In genomic region chr2:47300081-47300480, GRCh38 we compare ENCODE assay signal across 26 cellular contexts.
DNase-seq lines count a peak whose midpoint lies in the region; ATAC-seq, FAIRE-seq and TF ChIP-seq lines count a peak whose summit lies in the region.
"Had no signal": no experiment of that assay in that cellular context is flagged by ENCODE, and none has a peak within 500 bp of the region (broad histone marks: within the 10 kb centered on the region; RNA-seq: fewer than 3 reads in every experiment).

No MANE protein-coding gene starts in this region.

- in situ Hi-C loops in HepG2 (cut with HindIII; ENCODE audit: extremely low pct_ligation_motif_present, low pct_unique_long_range_greater_than_20kb): no loop called here

- H3K4me3 Mint-ChIP-seq in dendritic cell treated with granulocyte-macrophage colony-stimulating factor and Interleukin-4, amounts not matched to agents 40 ng/mL and 50 ng/mL, for 4 days: no peak overlapping the region
- H3K4me3 Mint-ChIP-seq: naive thymus-derived CD4-positive, alpha-beta T cell had no signal

- DNase-seq in HepG2 (ENCODE audit: low spot score): no peak
- no peak for DNase-seq in right lobe of liver
- DNase-seq in psoas muscle: no peak
- DNase-seq in putamen (ENCODE audit: low spot score): no peak
- DNase-seq in OCI-M2 (lab: John Stamatoyannopoulos, UW; ENCODE audit: unreplicated experiment): no peak
- DNase-seq in NCI-H2081 (lab: John Stamatoyannopoulos, UW): no peak
- no peak for DNase-seq in activated CD4-positive, alpha-beta T cell treated with anti-CD3 and anti-CD28 coated beads for 48 hours
- DNase-seq: activated gamma-delta T cell treated with Interleukin-2 at 50 U/mL for 16 hours; activated T-cell treated with anti-CD3 and anti-CD28 coated beads, Interleukin-2, amount 50 U/mL, for 1 hour; COR-L47; DMS79 treated with DMSO at 0.1 percent for 48 hours; effector memory CD4-positive, alpha-beta T cell; naive thymus-derived CD4-positive, alpha-beta T cell; NCI-H1694; NCI-H69; pancreas; sigmoid colon had no signal

- intact Hi-C loops in HepG2 (cut with micrococcal nuclease; ENCODE audit: unreplicated experiment) (no loop called here), right lobe of liver (cut with DNase I) (no loop called here), psoas muscle (cut with DNase I) (no loop called here)
- intact Hi-C loops in dendritic cell treated with granulocyte-macrophage colony-stimulating factor and Interleukin-4, amounts not matched to agents 40 ng/mL and 50 ng/mL, for 4 days (cut with micrococcal nuclease): no loop called here

- TF ChIP-seq CTCF in HepG2 (CRISPR knock-in tag; IDR thresholded peaks at IDR 0.05): no peak
- TF ChIP-seq CTCF in right lobe of liver (IDR thresholded peaks at IDR 0.05): no peak
- TF ChIP-seq CTCF in psoas muscle (IDR thresholded peaks at IDR 0.05): no peak

- no peak for TF ChIP-seq RAD21 in HepG2 (CRISPR knock-in tag; IDR thresholded peaks at IDR 0.05)

- no peak overlapping the region for H3K4me3 ChIP-seq in HepG2 (replicated peaks in 1 of 3; ENCODE audit: insufficient read depth in 1 of 3, low read depth in 2 of 3, low read length in 3 of 3)
- no peak overlapping the region for H3K4me3 ChIP-seq in right lobe of liver
- H3K4me3 ChIP-seq in psoas muscle: no peak overlapping the region
- H3K4me3 ChIP-seq: adrenal gland, pancreas, sigmoid colon, thoracic aorta had no signal

- H3K27ac ChIP-seq in HepG2 (ENCODE audit: extremely low read length, insufficient read depth, low read length): no peak overlapping the region
- H3K27ac ChIP-seq in right lobe of liver: no peak overlapping the region
- peak overlapping the region; percentile 81 for H3K27ac ChIP-seq in psoas muscle
- H3K27ac ChIP-seq: 22Rv1, brain microvascular endothelial cell, pancreas, RWPE1, sigmoid colon, thoracic aorta had no signal

- CTCF ChIA-PET in HepG2 (lab: Yijun Ruan, JAX; ENCODE audit: low intra/inter-chr PET ratio, low total read pairs): no interaction called here

- H3K4me2 ChIP-seq in HepG2 (ENCODE audit: low read depth, low read length): no peak overlapping the region

- ATAC-seq in HepG2 (no peak), right lobe of liver (no peak), psoas muscle (no peak)
- ATAC-seq: activated CD4-positive, CD25-positive, alpha-beta regulatory T cell treated with anti-CD3 and anti-CD28 coated beads, Interleukin-2, amount 50 U/mL, for 24 hours; activated CD8-positive, alpha-beta T cell treated with anti-CD3 and anti-CD28 coated beads, Interleukin-2, amount 10 ng/mL, durations not matched to agents 7 days and 5 days had no signal

- no peak overlapping the region for H2AFZ ChIP-seq in HepG2 (ENCODE audit: low read length)

- peaks cover 89% of the 10 kb centered on the region for H3K4me1 Mint-ChIP-seq in dendritic cell treated with granulocyte-macrophage colony-stimulating factor and Interleukin-4, amounts not matched to agents 40 ng/mL and 50 ng/mL, for 4 days (ENCODE audit: low read depth)

- TF ChIP-seq EP300 in HepG2 (IDR thresholded peaks at IDR 0.05; ENCODE audit: low read depth in 2 of 2, low read length in 2 of 2): no peak
- TF ChIP-seq EP300 in HepG2 (CRISPR knock-in tag; IDR thresholded peaks at IDR 0.05; ENCODE audit: borderline replicate concordance): no peak

- H3K9me3 Mint-ChIP-seq in dendritic cell treated with granulocyte-macrophage colony-stimulating factor and Interleukin-4, amounts not matched to agents 40 ng/mL and 50 ng/mL, for 4 days: no peaks in the 10 kb centered on the region
- H3K9me3 Mint-ChIP-seq: naive thymus-derived CD4-positive, alpha-beta T cell had no signal

- POLR2A ChIA-PET in HepG2 (lab: Yijun Ruan, JAX): no interaction called here

- peak overlapping the region; percentile 87 for H3K27ac Mint-ChIP-seq in dendritic cell treated with granulocyte-macrophage colony-stimulating factor and Interleukin-4, amounts not matched to agents 40 ng/mL and 50 ng/mL, for 4 days
- H3K27ac Mint-ChIP-seq: activated CD8-positive, alpha-beta T cell treated with anti-CD3 and anti-CD28 coated beads, Interleukin-2, amount 10 ng/mL, durations not matched to agents 7 days and 5 days had no signal

- H3K36me3 ChIP-seq in HepG2 (replicated peaks in 1 of 2; ENCODE audit: control insufficient read depth in 1 of 2, insufficient read depth in 2 of 2, low read length in 2 of 2) (no peaks in the 10 kb centered on the region), right lobe of liver (no peaks in the 10 kb centered on the region), psoas muscle (ENCODE audit: insufficient read depth in 1 of 2, low read depth in 1 of 2) (no peaks in the 10 kb centered on the region)
- H3K36me3 ChIP-seq: adrenal gland, brain microvascular endothelial cell, pancreas, sigmoid colon, thoracic aorta had no signal

- no TSS peak for BruUV-seq in HepG2 (replicated peaks; lab: Mats Ljungman, UMichigan)

- H3K9ac ChIP-seq in HepG2 (ENCODE audit: insufficient read depth, low read depth, low read length): no peak overlapping the region

- no peaks in the 10 kb centered on the region for H4K20me1 ChIP-seq in HepG2 (ENCODE audit: insufficient read depth, low read length)

- no peaks in the 10 kb centered on the region for H3K79me2 ChIP-seq in HepG2 (ENCODE audit: insufficient read depth, low read length)

- H3K27me3 ChIP-seq in HepG2 (ENCODE audit: control insufficient read depth in 1 of 2, insufficient read depth in 2 of 2, low read length in 2 of 2) (no peaks in the 10 kb centered on the region), right lobe of liver (no peaks in the 10 kb centered on the region), psoas muscle (ENCODE audit: insufficient read depth in 3 of 3, low read length in 2 of 3) (no peaks in the 10 kb centered on the region)
- H3K27me3 ChIP-seq: adrenal gland, brain microvascular endothelial cell, pancreas, sigmoid colon had no signal

- peak; percentile 8 for FAIRE-seq in HepG2 (lab: Jason Lieb, UNC)
- FAIRE-seq: keratinocyte, pancreas had no signal

- peaks cover 23% of the 10 kb centered on the region for H3K4me1 ChIP-seq in HepG2 (ENCODE audit: insufficient read depth, low read length)
- no peaks in the 10 kb centered on the region for H3K4me1 ChIP-seq in right lobe of liver
- peaks cover 28% of the 10 kb centered on the region for H3K4me1 ChIP-seq in psoas muscle
- H3K4me1 ChIP-seq: pancreas had no signal

- H3K9me3 ChIP-seq in HepG2 (ENCODE audit: low read length): no peaks in the 10 kb centered on the region
- no peaks in the 10 kb centered on the region for H3K9me3 ChIP-seq in right lobe of liver
- H3K9me3 ChIP-seq in psoas muscle: no peaks in the 10 kb centered on the region
- H3K9me3 ChIP-seq: adrenal gland, pancreas, sigmoid colon, thoracic aorta had no signal

- no peak for TF ChIP-seq POLR2A in HepG2 (IDR thresholded peaks at IDR 0.05; ENCODE audit: insufficient read depth in 1 of 2, low read depth in 2 of 2, low read length in 2 of 2)
- no peak for TF ChIP-seq POLR2A in right lobe of liver (IDR thresholded peaks at IDR 0.05)

- 85% methylated on average over 1 of the region's 1 CpG for WGBS in HepG2 (ENCODE audit: low lambda C conversion rate)
- 50% methylated on average over 1 of the region's 1 CpG for WGBS in right lobe of liver (ENCODE audit: insufficient coverage, low coverage, low lambda C conversion rate, missing lambda C conversion rate)
- 97 to 100% (median 100%) methylated on average over 1 of the region's 1 CpG for WGBS in psoas muscle, 3 donors

- H3K36me3 Mint-ChIP-seq in dendritic cell treated with granulocyte-macrophage colony-stimulating factor and Interleukin-4, amounts not matched to agents 40 ng/mL and 50 ng/mL, for 4 days (ENCODE audit: low read depth): no peaks in the 10 kb centered on the region
- H3K36me3 Mint-ChIP-seq: naive thymus-derived CD4-positive, alpha-beta T cell had no signal

- no peaks in the 10 kb centered on the region for H3K27me3 Mint-ChIP-seq in dendritic cell treated with granulocyte-macrophage colony-stimulating factor and Interleukin-4, amounts not matched to agents 40 ng/mL and 50 ng/mL, for 4 days

TF ChIP-seq in HepG2, 621 proteins besides CTCF, POLR2A, EP300 and RAD21:
- TF ChIP-seq CEBPB (IDR thresholded peaks at IDR 0.05; ENCODE audit: borderline replicate concordance, low read depth, low read length) (peak; percentile 43; the same call in 1 of the 2 replicates), TEAD3 (CRISPR knock-in tag; optimal IDR thresholded peaks at IDR 0.05; ENCODE audit: borderline replicate concordance) (no peak)
